Comparison of ENCODE assay signal across 14 cellular contexts in genomic region chr2:23526835-23527790, GRCh38.
DNase-seq lines count a peak whose midpoint lies in the region; ATAC-seq, FAIRE-seq and TF ChIP-seq lines count a peak whose summit lies in the region.
"Had no signal": no experiment of that assay in that cellular context is flagged by ENCODE, and none has a peak within 500 bp of the region (broad histone marks: within the 10 kb centered on the region; RNA-seq: fewer than 3 reads in every experiment).

No MANE protein-coding gene starts in this region.

- H4K5ac ChIP-seq in H1 (ENCODE audit: insufficient read length, low read depth, low read length), result no peak overlapping the region

- H3K4me3 ChIP-seq in right cardiac atrium (ENCODE audit: low read length) (no peak overlapping the region), H1 (ENCODE audit: extremely low read depth in 1 of 4, insufficient read depth in 2 of 4, low read depth in 3 of 4, low read length in 4 of 4) (no peak overlapping the region), tibial nerve (no peak overlapping the region), dorsolateral prefrontal cortex (no peak overlapping the region)
- H3K4me3 ChIP-seq: BLaER1, GM12878, HAP-1 had no signal

- no peak overlapping the region for H3K14ac ChIP-seq in H1 (ENCODE audit: insufficient read length)

- no peak overlapping the region for H3K9ac ChIP-seq in H1 (replicated peaks in 1 of 4; ENCODE audit: extremely low read depth in 1 of 4, low read depth in 3 of 4, low read length in 3 of 4)
- H3K9ac ChIP-seq: BLaER1 had no signal

- TF ChIP-seq EP300 in H1 (IDR thresholded peaks at IDR 0.05; ENCODE audit: borderline replicate concordance in 1 of 2, low read depth in 2 of 2, low read length in 2 of 2), result no peak
- TF ChIP-seq EP300 in tibial nerve (IDR thresholded peaks at IDR 0.05), result no peak

- no peaks in the 10 kb centered on the region for H3K23me2 ChIP-seq in H1 (ENCODE audit: low read depth, low read length)

- H3K27me3 ChIP-seq in right cardiac atrium (ENCODE audit: control insufficient read depth, insufficient read depth) (no peaks in the 10 kb centered on the region), H1 (replicated peaks in 1 of 4; ENCODE audit: control insufficient read depth in 3 of 4, extremely low read depth in 1 of 4, insufficient read depth in 3 of 4, low read length in 3 of 4) (no peaks in the 10 kb centered on the region; a peak in 1 of 7 replicates), tibial nerve (no peaks in the 10 kb centered on the region), dorsolateral prefrontal cortex (no peaks in the 10 kb centered on the region)
- H3K27me3 ChIP-seq: BLaER1 had no signal

- no peak overlapping the region for H2AFZ ChIP-seq in H1 (ENCODE audit: low read length)

- H3K79me2 ChIP-seq in H1 (ENCODE audit: control insufficient read depth in 1 of 2, insufficient read depth in 2 of 2, low read length in 2 of 2), result no peaks in the 10 kb centered on the region

- no peaks in the 10 kb centered on the region for H3K79me1 ChIP-seq in H1 (ENCODE audit: low read depth, low read length)

- ATAC-seq in right cardiac atrium (no peak), left ventricle myocardium superior (no peak)
- ATAC-seq: GM12878 had no signal

- H3K18ac ChIP-seq in H1 (ENCODE audit: extremely low read depth, low read length), result no peak overlapping the region

- no peak overlapping the region for H3K4ac ChIP-seq in H1 (replicated peaks; ENCODE audit: insufficient read length, low read depth, low read length)

- no peak overlapping the region; the same call in 1 of the 2 replicates for H2AK5ac ChIP-seq in H1 (ENCODE audit: low read depth, low read length)

- CTCF ChIA-PET in H1 (lab: Charles Lee; ENCODE audit: partially characterized antibody), result interaction anchor here (0.6 to 1.6 kb wide), 5 partner anchors 11 to 45 kb away, joined by 3 to 7 read pairs (median 5); no protein-coding TSS in a partner anchor

- no peaks in the 10 kb centered on the region for H3K36me3 ChIP-seq in H1 (ENCODE audit: control insufficient read depth in 2 of 4, insufficient read depth in 4 of 4, low read length in 3 of 4)
- H3K36me3 ChIP-seq in tibial nerve, result no peaks in the 10 kb centered on the region
- H3K36me3 ChIP-seq: BLaER1, HAP-1 had no signal

- no peak overlapping the region for H4K8ac ChIP-seq in H1 (ENCODE audit: extremely low read depth, insufficient read depth, low read length)

- TF ChIP-seq POLR2A in H1 (IDR thresholded peaks at IDR 0.05; ENCODE audit: control extremely low read depth in 1 of 2, low read depth in 2 of 2, low read length in 2 of 2), result no peak
- no peak for TF ChIP-seq POLR2A in tibial nerve (IDR thresholded peaks at IDR 0.05)

- H3K4me2 ChIP-seq in H1 (ENCODE audit: insufficient read depth in 1 of 2, low read depth in 2 of 2, low read length in 2 of 2), result no peak overlapping the region
- H3K4me2 ChIP-seq: BLaER1 had no signal

- no peak overlapping the region for H2BK20ac ChIP-seq in H1 (ENCODE audit: low read length)

- no peak for TF ChIP-seq CTCF in H1 (IDR thresholded peaks at IDR 0.05; ENCODE audit: control extremely low read depth in 1 of 3, insufficient read depth in 1 of 3, low read depth in 1 of 3, low read length in 3 of 3)
- no peak for TF ChIP-seq CTCF in tibial nerve (IDR thresholded peaks at IDR 0.05)
- TF ChIP-seq CTCF in dorsolateral prefrontal cortex (IDR thresholded peaks at IDR 0.05 in 54 of 56, conservative IDR thresholded peaks at IDR 0.05 in 2 of 56; ENCODE audit: low read depth in 1 of 56, partially characterized antibody in 56 of 56), result no peak

- H3K4me1 ChIP-seq in right cardiac atrium (ENCODE audit: control insufficient read depth, insufficient read depth, low read length) (no peaks in the 10 kb centered on the region), H1 (replicated peaks in 1 of 4; ENCODE audit: control insufficient read depth in 3 of 4, insufficient read depth in 4 of 4, low read length in 3 of 4) (peaks cover 0 to 6% (median 1%) of the 10 kb centered on the region in 4 experiments; a peak in 4 of 7 replicates), tibial nerve (peaks cover 0 to 94% (median 48%) of the 10 kb centered on the region in 4 donors)
- H3K4me1 ChIP-seq: HAP-1 had no signal

- no peaks in the 10 kb centered on the region for H4K20me1 ChIP-seq in H1 (replicated peaks in 1 of 2; ENCODE audit: control insufficient read depth in 1 of 2, insufficient read depth in 2 of 2, low read length in 2 of 2)
- H4K20me1 ChIP-seq: BLaER1 had no signal

- no peak for TF ChIP-seq RAD21 in H1 (IDR thresholded peaks at IDR 0.05 in 1 of 2, conservative IDR thresholded peaks at IDR 0.05 in 1 of 2; ENCODE audit: low read depth in 2 of 2, low read length in 2 of 2)

- no peak overlapping the region for H3K23ac ChIP-seq in H1 (ENCODE audit: insufficient read length)

- H3K56ac ChIP-seq in H1 (replicated peaks; ENCODE audit: insufficient read length, low read depth, low read length), result no peak overlapping the region

- no peak overlapping the region; the same call in 1 of the 2 replicates for H2BK5ac ChIP-seq in H1 (ENCODE audit: low read depth, low read length)

- DNase-seq in right cardiac atrium, result peak in 2 of 3 donors; percentile 40 to 51
- DNase-seq in left ventricle myocardium superior, result no peak
- DNase-seq in H1 (ENCODE audit: low read depth in 1 of 2, low spot score in 2 of 2), result no peak
- no peak for DNase-seq in tibial nerve (ENCODE audit: low spot score in 2 of 2)
- no peak for DNase-seq in KG1 (lab: John Stamatoyannopoulos, UW)
- DNase-seq in NCI-H1105 treated with DMSO at 0.1 percent for 48 hours (lab: John Stamatoyannopoulos, UW), result no peak
- DNase-seq in dorsolateral prefrontal cortex, result no peak
- DNase-seq: 8988T; CD4-positive, alpha-beta memory T cell; DND-41; EL had no signal

- POLR2A ChIA-PET in H1 (lab: Charles Lee; ENCODE audit: partially characterized antibody), result no interaction called here

- 90% methylated on average over 25 of the region's 25 CpGs for WGBS in right cardiac atrium
- 92% methylated on average over 25 of the region's 25 CpGs; no CpG with 5 or more reads in 1 of the 2 experiments for WGBS in H1 (ENCODE audit: extremely low coverage in 1 of 2, insufficient coverage in 1 of 2, insufficient read length in 1 of 2, insufficient replicate concordance in 2 of 2, low coverage in 1 of 2, low lambda C conversion rate in 2 of 2, missing lambda C conversion rate in 1 of 2), 2 experiments
- 82 to 89% methylated on average over 24 of the region's 25 CpGs for WGBS in tibial nerve, 2 donors

- peak overlapping the region; percentile 17 for H4K91ac ChIP-seq in H1 (replicated peaks; ENCODE audit: insufficient read length, low read length)

- FAIRE-seq in H1 (lab: Jason Lieb, UNC), result no peak
- FAIRE-seq: GM12878 had no signal

- H2BK15ac ChIP-seq in H1 (ENCODE audit: low read length), result 0 out of 2 replicates have a peak overlapping the region, but pooled peaks have one; percentile 8

- H2BK120ac ChIP-seq in H1 (replicated peaks; ENCODE audit: low read depth, low read length), result no peak overlapping the region

- H3K27ac ChIP-seq in right cardiac atrium (ENCODE audit: low read length), result no peak overlapping the region
- H3K27ac ChIP-seq in H1 (ENCODE audit: low read depth, low read length), result no peak overlapping the region
- H3K27ac ChIP-seq in tibial nerve, result peak overlapping the region; percentile 70 to 92 (median 86)
- H3K27ac ChIP-seq in dorsolateral prefrontal cortex, result peak overlapping the region in 4 of 59 donors; percentile 7 to 36 (median 26)
- H3K27ac ChIP-seq: BLaER1 had no signal

- H3K9me3 ChIP-seq in right cardiac atrium (ENCODE audit: control insufficient read depth, low read length) (no peaks in the 10 kb centered on the region), H1 (ENCODE audit: insufficient read depth in 2 of 2, low read depth in 1 of 2, low read length in 1 of 2) (no peaks in the 10 kb centered on the region), tibial nerve (no peaks in the 10 kb centered on the region)
- H3K9me3 ChIP-seq: BLaER1, HAP-1 had no signal

- intact Hi-C loops in right cardiac atrium (cut with DNase I), result no loop called here
- intact Hi-C loops in left ventricle myocardium superior (cut with micrococcal nuclease), result no loop called here
- intact Hi-C loops in dorsolateral prefrontal cortex (cut with DNase I), result no loop called here

- 0 out of 2 replicates have a peak overlapping the region, but pooled peaks have one; percentile 17 for H2BK12ac ChIP-seq in H1 (ENCODE audit: low read depth, low read length)

TF ChIP-seq in H1, 55 proteins besides CTCF, POLR2A, EP300 and RAD21 (continues in another document):
- TF ChIP-seq SP2 (IDR thresholded peaks at IDR 0.05; ENCODE audit: low read length) (no peak), BRCA1 (IDR thresholded peaks at IDR 0.05; ENCODE audit: low read depth, low read length) (no peak), NRF1 (IDR thresholded peaks at IDR 0.05; ENCODE audit: low read depth, low read length) (no peak), RBBP5 (IDR thresholded peaks at IDR 0.05; ENCODE audit: borderline replicate concordance, low read depth, low read length) (no peak), SIN3A (conservative IDR thresholded peaks at IDR 0.05 in 1 of 2, IDR thresholded peaks at IDR 0.05 in 1 of 2; ENCODE audit: low read depth in 1 of 2, low read length in 2 of 2) (no peak), TBP (IDR thresholded peaks at IDR 0.05; ENCODE audit: low read depth, low read length) (no peak), TAF1 (IDR thresholded peaks at IDR 0.05; ENCODE audit: low read depth, low read length) (no peak), CBX5 (IDR thresholded peaks at IDR 0.05; ENCODE audit: low read depth, low read length) (no peak), SP4 (IDR thresholded peaks at IDR 0.05; ENCODE audit: low read length) (no peak), BCL11A (IDR thresholded peaks at IDR 0.05; ENCODE audit: low read depth in 2 of 2, low read length in 2 of 2) (no peak), ATF3 (IDR thresholded peaks at IDR 0.05; ENCODE audit: insufficient read depth, low read depth, low read length) (no peak), NANOG (IDR thresholded peaks at IDR 0.05; ENCODE audit: insufficient read depth, low read depth, low read length, poor library complexity, severe bottlenecking) (no peak), CHD2 (IDR thresholded peaks at IDR 0.05; ENCODE audit: low read length) (no peak), TEAD4 (IDR thresholded peaks at IDR 0.05; ENCODE audit: low read depth, low read length) (no peak), SP1 (IDR thresholded peaks at IDR 0.05; ENCODE audit: low read depth, low read length) (no peak)
- TF ChIP-seq, protein P1, sequence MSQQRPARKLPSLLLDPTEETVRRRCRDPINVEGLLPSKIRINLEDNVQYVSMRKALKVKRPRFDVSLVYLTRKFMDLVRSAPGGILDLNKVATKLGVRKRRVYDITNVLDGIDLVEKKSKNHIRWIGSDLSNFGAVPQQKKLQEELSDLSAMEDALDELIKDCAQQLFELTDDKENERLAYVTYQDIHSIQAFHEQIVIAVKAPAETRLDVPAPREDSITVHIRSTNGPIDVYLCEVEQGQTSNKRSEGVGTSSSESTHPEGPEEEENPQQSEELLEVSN (IDR thresholded peaks at IDR 0.05), result no peak

Comparison
In these comparisons a context has a peak if more than half of its experiments do, and no peak if none do; other contexts are left out.
1. DNase-seq: peak in right cardiac atrium (2 of 3); none in left ventricle myocardium superior (single experiment), H1 (0 of 2), tibial nerve (0 of 2), KG1 (single experiment), NCI-H1105 treated with DMSO at 0.1 percent for 48 hours (single experiment) and dorsolateral prefrontal cortex (0 of 10).
2. H3K27ac ChIP-seq: peak in tibial nerve (4 of 4); none in right cardiac atrium (single experiment) and H1 (single experiment).